ENCODE assay signal across 17 cellular contexts in the genomic region with DNA sequence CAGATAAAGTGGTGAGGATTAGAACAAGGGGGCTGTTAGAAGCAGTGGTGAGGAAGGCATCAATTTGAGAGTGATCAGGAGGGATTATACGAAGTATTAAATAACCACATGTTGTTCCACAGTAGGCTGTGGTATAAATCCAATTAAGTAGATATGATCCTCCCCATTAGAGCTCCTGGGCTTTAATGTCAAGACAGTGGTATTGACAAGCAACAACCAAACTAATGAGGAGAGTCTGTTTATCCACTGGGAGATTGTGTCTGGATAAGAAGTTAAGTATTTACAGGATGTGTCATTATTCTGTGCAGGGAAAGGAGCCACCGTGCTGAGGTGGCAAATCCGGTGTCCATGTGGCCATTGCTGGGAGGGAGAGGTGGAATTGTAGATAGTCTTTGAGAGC. TPM values are rescaled to one million over a fixed set of nuclear protein-coding genes. Genes with fewer than 3 reads are reported as not detected.
DNase-seq lines count a peak whose midpoint lies in the region; ATAC-seq and TF ChIP-seq lines count a peak whose summit lies in the region.
"Had no signal": no experiment of that assay in that cellular context is flagged by ENCODE, and none has a peak within 500 bp of the region (broad histone marks: within the 10 kb centered on the region; RNA-seq: fewer than 3 reads in every experiment).

No MANE protein-coding gene starts in this region.

- no peak for ATAC-seq in Right ventricle myocardium superior (ENCODE audit: poor library complexity)
- no peak for ATAC-seq in gastrocnemius medialis
- ATAC-seq in HG03442 (IDR thresholded peaks at IDR 0.05; ENCODE audit: unreplicated experiment): no peak
- no peak for ATAC-seq in esophagus mucosa
- ATAC-seq: GM12878 had no signal

- H3K36me3 ChIP-seq in cardiac muscle cell: no peaks in the 10 kb centered on the region
- H3K36me3 ChIP-seq in HEK293 (ENCODE audit: control insufficient read depth in 2 of 2, insufficient read depth in 1 of 2, low read length in 2 of 2): no peaks in the 10 kb centered on the region; a peak in 1 of 3 replicates
- H3K36me3 ChIP-seq in gastrocnemius medialis: no peaks in the 10 kb centered on the region

- H3K4me1 ChIP-seq in cardiac muscle cell (ENCODE audit: low read depth) (peaks cover 47% of the 10 kb centered on the region), HEK293 (ENCODE audit: control insufficient read depth, insufficient read depth, low read length) (peaks cover 4% of the 10 kb centered on the region; the same call in 1 of the 2 replicates), gastrocnemius medialis (peaks cover 34 to 53% of the 10 kb centered on the region in 2 donors)

- no peak for TF ChIP-seq POLR2A in gastrocnemius medialis (IDR thresholded peaks at IDR 0.05)

- TF ChIP-seq CTCF in cardiac muscle cell (IDR thresholded peaks at IDR 0.05; ENCODE audit: low read depth, low read length) (no peak), HEK293 (tag by site-specific recombination; IDR thresholded peaks at IDR 0.05) (no peak), epithelial cell of proximal tubule (conservative IDR thresholded peaks at IDR 0.05; ENCODE audit: low read depth, low read length) (no peak), gastrocnemius medialis (IDR thresholded peaks at IDR 0.05 in 4 of 5, conservative IDR thresholded peaks at IDR 0.05 in 1 of 5) (no peak)

- intact Hi-C loops in Right ventricle myocardium superior (cut with DNase I): no loop called here
- intact Hi-C loops in gastrocnemius medialis (cut with DNase I; ENCODE audit: low total_unique reads): no loop called here

- POLR2A ChIA-PET in HEK293 (lab: Yijun Ruan, JAX): no interaction called here

- DNase-seq in cardiac muscle cell (ENCODE audit: low read depth in 1 of 2, low spot score in 1 of 2): no peak
- no peak for DNase-seq in Right ventricle myocardium superior
- peak; percentile 9 for DNase-seq in epithelial cell of proximal tubule (ENCODE audit: low read depth)
- no peak for DNase-seq in gastrocnemius medialis
- no peak for DNase-seq in retina
- DNase-seq: CD4-positive, alpha-beta memory T cell; DMS79 treated with DMSO at 0.1 percent for 48 hours; GOT3; KBM-7; NCI-H146; NCI-H2081 had no signal

- CTCF ChIA-PET in HEK293 (lab: Yijun Ruan, JAX): no interaction called here

- peak overlapping the region; percentile 99 for H3K27ac ChIP-seq in cardiac muscle cell
- H3K27ac ChIP-seq in HEK293 (ENCODE audit: extremely low read depth, low read depth, low read length): no peak overlapping the region
- peak overlapping the region; percentile 96 to 97 (median 96) for H3K27ac ChIP-seq in gastrocnemius medialis
- H3K27ac ChIP-seq: 22Rv1 had no signal

- H3K27me3 ChIP-seq in cardiac muscle cell: no peaks in the 10 kb centered on the region
- H3K27me3 ChIP-seq in gastrocnemius medialis: no peaks in the 10 kb centered on the region

- H3K9me3 ChIP-seq in cardiac muscle cell (ENCODE audit: low read depth): no peaks in the 10 kb centered on the region
- H3K9me3 ChIP-seq in HEK293 (ENCODE audit: control insufficient read depth, insufficient read depth, low read depth, low read length): no peaks in the 10 kb centered on the region
- no peaks in the 10 kb centered on the region for H3K9me3 ChIP-seq in gastrocnemius medialis

- H3K4me3 ChIP-seq in cardiac muscle cell (no peak overlapping the region), HEK293 (ENCODE audit: low read depth, low read length) (no peak overlapping the region), epithelial cell of proximal tubule (ENCODE audit: low read depth, low read length) (no peak overlapping the region), gastrocnemius medialis (peak overlapping the region in 1 of 4 donors; percentile 71)
- H3K4me3 ChIP-seq: GM12878 had no signal

- in situ Hi-C loops in gastrocnemius medialis (cut with MboI; ENCODE audit: low sequenced_read_pairs in 4 of 4): loop anchor here in 1 of 4 donors (5.0 kb wide), 1 partner anchor 65 kb away; no protein-coding TSS in a partner anchor

TF ChIP-seq in HEK293, 187 proteins besides CTCF, POLR2A, EP300 and RAD21:
- TF ChIP-seq OSR2 (tag by site-specific recombination; IDR thresholded peaks at IDR 0.05) (peak; percentile 60), ZNF660 (tag by site-specific recombination; IDR thresholded peaks at IDR 0.05) (no peak), FEZF1 (tag by site-specific recombination; IDR thresholded peaks at IDR 0.05) (no peak), ZNF10 (tag by site-specific recombination; IDR thresholded peaks at IDR 0.05) (no peak)
- TF ChIP-seq, protein P1, sequence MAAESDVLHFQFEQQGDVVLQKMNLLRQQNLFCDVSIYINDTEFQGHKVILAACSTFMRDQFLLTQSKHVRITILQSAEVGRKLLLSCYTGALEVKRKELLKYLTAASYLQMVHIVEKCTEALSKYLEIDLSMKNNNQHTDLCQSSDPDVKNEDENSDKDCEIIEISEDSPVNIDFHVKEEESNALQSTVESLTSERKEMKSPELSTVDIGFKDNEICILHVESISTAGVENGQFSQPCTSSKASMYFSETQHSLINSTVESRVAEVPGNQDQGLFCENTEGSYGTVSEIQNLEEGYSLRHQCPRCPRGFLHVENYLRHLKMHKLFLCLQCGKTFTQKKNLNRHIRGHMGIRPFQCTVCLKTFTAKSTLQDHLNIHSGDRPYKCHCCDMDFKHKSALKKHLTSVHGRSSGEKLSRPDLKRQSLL (tag by site-specific recombination; IDR thresholded peaks at IDR 0.05): no peak

RNA-seq across cellular contexts. Expression of a gene that starts 5.8 kb away (rescaled TPM):
- total RNA-seq in cardiac muscle cell (276 and 303 TPM in 2 replicates), Right ventricle myocardium superior (1,943 TPM), epithelial cell of proximal tubule (0.07 and 0.52 TPM in 2 replicates), gastrocnemius medialis (1,000 to 10,000 TPM in 3 of 4 donors, 100 to 1,000 TPM in 1; 503 to 1,706 (median 1,214) TPM), esophagus mucosa (0.24 TPM)
- 785 and 814 TPM in 2 replicates for polyA plus RNA-seq in cardiac muscle cell
- total RNA-seq: CD4-positive, alpha-beta memory T cell; GM12878 had no signal
- polyA plus RNA-seq: BJ; CD4-positive, alpha-beta memory T cell had no signal

Comparison
In these comparisons a context has a peak if more than half of its experiments do, and no peak if none do; other contexts are left out.
1. RNA of a gene that starts 5.8 kb away (total RNA-seq): 1,943 TPM in Right ventricle myocardium superior (single experiment), 503 to 1,706 TPM in gastrocnemius medialis and 276 to 303 TPM in cardiac muscle cell; 0.07 to 0.52 TPM in epithelial cell of proximal tubule and 0.24 TPM in esophagus mucosa (single experiment); every median in the first group is over 100 times any median in the second.